Comparison of ENCODE assay signal across 16 cellular contexts in genomic region chr5:8700691-8701090, GRCh38.
"Had no signal": no experiment of that assay in that cellular context is flagged by ENCODE, and none has a peak within 500 bp of the region (broad histone marks: within the 10 kb centered on the region; RNA-seq: fewer than 3 reads in every experiment).

No MANE protein-coding gene starts in this region.

- H3K27ac Mint-ChIP-seq: natural killer cell; stimulated activated naive B cell treated with anti-CD40 and anti-IgM and Interleukin-4, amounts not matched to agents 10 μg/mL and 1 μg/mL and 100 μg/mL, for 72 hours; stimulated activated naive CD8-positive, alpha-beta T cell treated with anti-CD3 and anti-CD28 coated beads, Interleukin-15, amount 100 ng/mL, for 72 hours had no signal

- ATAC-seq: gastrocnemius medialis; natural killer cell; stimulated activated naive B cell treated with anti-CD40 and anti-IgM and Interleukin-4, amounts not matched to agents 10 μg/mL and 1 μg/mL and 100 μg/mL, for 72 hours; stimulated activated naive CD8-positive, alpha-beta T cell treated with anti-CD3 and anti-CD28 coated beads, Interleukin-15, amount 100 ng/mL, for 72 hours had no signal

- H3K4me1 ChIP-seq: esophagus squamous epithelium, gastrocnemius medialis, left ventricle myocardium inferior had no signal

- H3K36me3 ChIP-seq: esophagus squamous epithelium, gastrocnemius medialis, left ventricle myocardium inferior, thoracic aorta had no signal

- H3K36me3 Mint-ChIP-seq: natural killer cell; stimulated activated naive B cell treated with anti-CD40 and anti-IgM and Interleukin-4, amounts not matched to agents 10 μg/mL and 1 μg/mL and 100 μg/mL, for 72 hours had no signal

- H3K9me3 ChIP-seq: esophagus squamous epithelium, gastrocnemius medialis, thoracic aorta had no signal

- H3K4me3 ChIP-seq: esophagus squamous epithelium, gastrocnemius medialis, left ventricle myocardium inferior, skin epidermis, thoracic aorta had no signal

- H3K27ac ChIP-seq: gastrocnemius medialis, left ventricle myocardium inferior, skin epidermis, thoracic aorta had no signal

- DNase-seq: cerebellar nuclear complex; dermis blood vessel endothelial cell; esophagus squamous epithelium; gastrocnemius medialis; islet precursor cell; left ventricle myocardium inferior; natural killer cell; stimulated activated CD4-positive, alpha-beta T cell treated with anti-CD3 and anti-CD28 coated beads, Interleukin-2, amount 100 ng/mL, for 24 hours; stimulated activated CD4-positive, alpha-beta T cell treated with anti-CD3 and anti-CD28 coated beads, Interleukin-4, amount 100 ng/mL, for 4 hours; stimulated activated naive B cell treated with anti-CD40 and anti-IgM and Interleukin-4, amounts not matched to agents 10 μg/mL and 1 μg/mL and 100 μg/mL, for 72 hours; stimulated activated naive CD8-positive, alpha-beta T cell treated with anti-CD3 and anti-CD28 coated beads, Interleukin-15, amount 100 ng/mL, for 72 hours; substantia nigra; trophoblast cell had no signal

- H3K27me3 Mint-ChIP-seq: stimulated activated naive B cell treated with anti-CD40 and anti-IgM and Interleukin-4, amounts not matched to agents 10 μg/mL and 1 μg/mL and 100 μg/mL, for 72 hours; stimulated activated naive CD8-positive, alpha-beta T cell treated with anti-CD3 and anti-CD28 coated beads, Interleukin-15, amount 100 ng/mL, for 72 hours had no signal

- H3K4me1 Mint-ChIP-seq: natural killer cell; neural crest cell; stimulated activated naive B cell treated with anti-CD40 and anti-IgM and Interleukin-4, amounts not matched to agents 10 μg/mL and 1 μg/mL and 100 μg/mL, for 72 hours; stimulated activated naive CD8-positive, alpha-beta T cell treated with anti-CD3 and anti-CD28 coated beads, Interleukin-15, amount 100 ng/mL, for 72 hours had no signal

- H3K27me3 ChIP-seq: esophagus squamous epithelium, gastrocnemius medialis had no signal

- H3K4me3 Mint-ChIP-seq: natural killer cell; neural crest cell; stimulated activated naive B cell treated with anti-CD40 and anti-IgM and Interleukin-4, amounts not matched to agents 10 μg/mL and 1 μg/mL and 100 μg/mL, for 72 hours; stimulated activated naive CD8-positive, alpha-beta T cell treated with anti-CD3 and anti-CD28 coated beads, Interleukin-15, amount 100 ng/mL, for 72 hours had no signal
